15 cellular contexts compared by ENCODE assay signal in genomic region chr12:68469136-68469535, GRCh38.
DNase-seq lines count a peak whose midpoint lies in the region; ATAC-seq and TF ChIP-seq lines count a peak whose summit lies in the region.
"Had no signal": no experiment of that assay in that cellular context is flagged by ENCODE, and none has a peak within 500 bp of the region (broad histone marks: within the 10 kb centered on the region; RNA-seq: fewer than 3 reads in every experiment).

No MANE protein-coding gene starts in this region.

- H2AFZ ChIP-seq in MM.1S (ENCODE audit: low read length), result no peak overlapping the region

- H3K36me3 ChIP-seq in MM.1S (replicated peaks; ENCODE audit: insufficient read depth, low read length) (no peaks in the 10 kb centered on the region), Panc1 (ENCODE audit: control insufficient read depth, insufficient read depth, low read length) (no peaks in the 10 kb centered on the region)
- H3K36me3 ChIP-seq: BE2C, HAP-1 had no signal

- intact Hi-C loops in Panc1 (cut with micrococcal nuclease; ENCODE audit: unreplicated experiment), result no loop called here

- peak; percentile 35 for DNase-seq in MM.1S
- no peak for DNase-seq in Panc1 (ENCODE audit: low read depth, low spot score)
- peak; percentile 13 for DNase-seq in fibroblast of gingiva (ENCODE audit: low read depth)
- DNase-seq in OCI-M2 (lab: John Stamatoyannopoulos, UW; ENCODE audit: unreplicated experiment), result no peak
- DNase-seq in HT-29 (ENCODE audit: low spot score), result no peak
- DNase-seq: BE2C; CD4-positive, alpha-beta memory T cell; DMS79; EL; GOT3 had no signal

- in situ Hi-C loops in Panc1 (cut with HindIII; ENCODE audit: low pct_unique_long_range_greater_than_20kb, low sequenced_read_pairs), result no loop called here

- no peaks in the 10 kb centered on the region for H3K79me2 ChIP-seq in MM.1S (ENCODE audit: low read length)

- no peaks in the 10 kb centered on the region for H3K27me3 ChIP-seq in MM.1S (replicated peaks; ENCODE audit: insufficient read depth, low read length)
- no peaks in the 10 kb centered on the region for H3K27me3 ChIP-seq in Panc1 (ENCODE audit: control insufficient read depth, insufficient read depth, low read length)
- H3K27me3 ChIP-seq: BE2C had no signal

- no peak overlapping the region for H3K4me3 ChIP-seq in MM.1S (ENCODE audit: low read length)
- H3K4me3 ChIP-seq in Panc1 (ENCODE audit: low read depth in 2 of 2, low read length in 2 of 2), result no peak overlapping the region
- H3K4me3 ChIP-seq: A549, HAP-1 had no signal

- no TSS peak for BruUV-seq in Panc1 (replicated peaks; lab: Mats Ljungman, UMichigan)

- no peaks in the 10 kb centered on the region for H3K9me2 ChIP-seq in MM.1S (replicated peaks; ENCODE audit: insufficient read depth, low read length)

- H3K4me2 ChIP-seq in MM.1S (ENCODE audit: low read depth, low read length), result 0 out of 2 replicates have a peak overlapping the region, but pooled peaks have one; percentile 13
- H3K4me2 ChIP-seq: A549 had no signal

- no peak overlapping the region for H3K9ac ChIP-seq in MM.1S (ENCODE audit: low read length)

- H3K9me3 ChIP-seq in MM.1S (replicated peaks; ENCODE audit: insufficient read depth, low read length) (no peaks in the 10 kb centered on the region), Panc1 (ENCODE audit: control insufficient read depth, insufficient read depth, low read depth, low read length) (no peaks in the 10 kb centered on the region)
- H3K9me3 ChIP-seq: A549, BE2C, HAP-1 had no signal

- POLR2A ChIA-PET in Panc1 (lab: Charles Lee), result no interaction called here

- H3K4me1 ChIP-seq in MM.1S (ENCODE audit: low read length) (peaks cover 13% of the 10 kb centered on the region), Panc1 (ENCODE audit: control insufficient read depth, insufficient read depth, low read length) (no peaks in the 10 kb centered on the region)
- H3K4me1 ChIP-seq: A549, BE2C had no signal

- no peak for TF ChIP-seq CTCF in MM.1S (IDR thresholded peaks at IDR 0.05; ENCODE audit: low read length)
- no peak for TF ChIP-seq CTCF in Panc1 (IDR thresholded peaks at IDR 0.05)

- H3K27ac ChIP-seq in MM.1S (ENCODE audit: low read length) (no peak overlapping the region), Panc1 (ENCODE audit: low read length) (peak overlapping the region; percentile 54; the same call in 1 of the 2 replicates)
- H3K27ac ChIP-seq: A549, C4-2B, HL-60 had no signal

- CTCF ChIA-PET in Panc1 (lab: Charles Lee), result no interaction called here

- H3F3A ChIP-seq in MM.1S (ENCODE audit: insufficient read depth, low read length), result no peaks in the 10 kb centered on the region

- ATAC-seq in Panc1, result no peak
- ATAC-seq in HG02571 (IDR thresholded peaks at IDR 0.05; ENCODE audit: unreplicated experiment), result no peak
- ATAC-seq: A549 had no signal

- no peaks in the 10 kb centered on the region for H4K20me1 ChIP-seq in MM.1S (ENCODE audit: insufficient read depth, low read length)

Comparison
In these comparisons a context has a peak if more than half of its experiments do, and no peak if none do; other contexts are left out.
1. DNase-seq: peak in MM.1S (single experiment) and fibroblast of gingiva (single experiment); none in Panc1 (single experiment), OCI-M2 (single experiment) and HT-29 (single experiment).